3 cellular contexts compared by ENCODE assay signal in genomic region chr17:54111576-54111975, GRCh38.
"Had no signal": no experiment of that assay in that cellular context is flagged by ENCODE, and none has a peak within 500 bp of the region (broad histone marks: within the 10 kb centered on the region; RNA-seq: fewer than 3 reads in every experiment).

No MANE protein-coding gene starts in this region.

- DNase-seq: H9, HFFc6, KBM-7 had no signal
